Comparison of ENCODE assay signal across 19 cellular contexts in genomic region chr18:72233106-72233505, GRCh38.
"Had no signal": no experiment of that assay in that cellular context is flagged by ENCODE, and none has a peak within 500 bp of the region (broad histone marks: within the 10 kb centered on the region; RNA-seq: fewer than 3 reads in every experiment).

No MANE protein-coding gene starts in this region.

- DNase-seq: activated B cell treated with CpG ODN at 0.5 μM for 24 hours; activated CD4-positive, alpha-beta memory T cell treated with anti-CD3 and anti-CD28 coated beads for 36 hours; activated CD4-positive, alpha-beta T cell treated with anti-CD3 and anti-CD28 coated beads for 4 hours; activated CD8-positive, alpha-beta memory T cell treated with anti-CD3 and anti-CD28 coated beads, Interleukin-2, amount 10 ng/mL, durations not matched to agents 7 days and 5 days; activated naive CD4-positive, alpha-beta T cell treated with anti-CD3 and anti-CD28 coated beads for 36 hours; body of pancreas; dermis blood vessel endothelial cell; effector memory CD4-positive, alpha-beta T cell; heart left ventricle; left lung; mammary epithelial cell; ovary; right lobe of liver; stimulated activated CD4-positive, alpha-beta T cell treated with anti-CD3 and anti-CD28 coated beads, Interleukin-4, amount 100 ng/mL, for 1 hour; testis had no signal

- H3K36me3 Mint-ChIP-seq: activated CD4-positive, alpha-beta memory T cell treated with anti-CD3 and anti-CD28 coated beads for 36 hours; activated CD8-positive, alpha-beta memory T cell treated with anti-CD3 and anti-CD28 coated beads, Interleukin-2, amount 10 ng/mL, durations not matched to agents 7 days and 5 days; type B pancreatic cell had no signal

- H3K36me3 ChIP-seq: esophagus muscularis mucosa, gastroesophageal sphincter, heart left ventricle, left lung, ovary, right lobe of liver had no signal

- H3K4me1 Mint-ChIP-seq: activated B cell treated with CpG ODN at 0.5 μM for 24 hours; activated CD8-positive, alpha-beta memory T cell treated with anti-CD3 and anti-CD28 coated beads, Interleukin-2, amount 10 ng/mL, durations not matched to agents 7 days and 5 days had no signal

- H3K27me3 Mint-ChIP-seq: activated B cell treated with CpG ODN at 0.5 μM for 24 hours; activated CD4-positive, alpha-beta memory T cell treated with anti-CD3 and anti-CD28 coated beads for 36 hours; activated CD8-positive, alpha-beta memory T cell treated with anti-CD3 and anti-CD28 coated beads, Interleukin-2, amount 10 ng/mL, durations not matched to agents 7 days and 5 days had no signal

- H3K27ac ChIP-seq: body of pancreas, esophagus muscularis mucosa, gastroesophageal sphincter, heart left ventricle, left lung, ovary, right lobe of liver, testis had no signal

- H3K4me1 ChIP-seq: body of pancreas, esophagus muscularis mucosa, gastroesophageal sphincter, heart left ventricle, left lung, right lobe of liver, testis had no signal

- H3K27ac Mint-ChIP-seq: activated B cell treated with CpG ODN at 0.5 μM for 24 hours; activated CD4-positive, alpha-beta memory T cell treated with anti-CD3 and anti-CD28 coated beads for 36 hours; activated CD8-positive, alpha-beta memory T cell treated with anti-CD3 and anti-CD28 coated beads, Interleukin-2, amount 10 ng/mL, durations not matched to agents 7 days and 5 days; activated naive CD4-positive, alpha-beta T cell treated with anti-CD3 and anti-CD28 coated beads for 36 hours; type B pancreatic cell had no signal

- H3K9me3 Mint-ChIP-seq: activated B cell treated with CpG ODN at 0.5 μM for 24 hours, type B pancreatic cell had no signal

- H3K9me3 ChIP-seq: body of pancreas, esophagus muscularis mucosa, gastroesophageal sphincter, left lung, ovary, right lobe of liver, testis had no signal

- H3K4me3 Mint-ChIP-seq: activated B cell treated with CpG ODN at 0.5 μM for 24 hours; activated CD4-positive, alpha-beta memory T cell treated with anti-CD3 and anti-CD28 coated beads for 36 hours; activated CD8-positive, alpha-beta memory T cell treated with anti-CD3 and anti-CD28 coated beads, Interleukin-2, amount 10 ng/mL, durations not matched to agents 7 days and 5 days; activated naive CD4-positive, alpha-beta T cell treated with anti-CD3 and anti-CD28 coated beads for 36 hours; type B pancreatic cell had no signal

- H3K4me3 ChIP-seq: body of pancreas, esophagus muscularis mucosa, gastroesophageal sphincter, heart left ventricle, left lung, ovary, right lobe of liver, smooth muscle cell, testis had no signal

- H3K4me2 ChIP-seq: smooth muscle cell had no signal

- H3K27me3 ChIP-seq: body of pancreas, esophagus muscularis mucosa, gastroesophageal sphincter, heart left ventricle, left lung, ovary, right lobe of liver, testis had no signal
